1 cellular context compared by ENCODE assay signal in genomic region chr2:21033237-21034155, GRCh38.
TF ChIP-seq lines count a peak whose summit lies in the region.

No MANE protein-coding gene starts in this region.

TF ChIP-seq in HepG2, 621 proteins besides CTCF, POLR2A, EP300 and RAD21 (continued from another document and continues in another):
- TF ChIP-seq ZBTB40 (IDR thresholded peaks at IDR 0.05) (no peak), ZBTB40 (CRISPR knock-in tag; IDR thresholded peaks at IDR 0.05) (no peak), ZSCAN5A (CRISPR knock-in tag; IDR thresholded peaks at IDR 0.05; ENCODE audit: borderline replicate concordance) (no peak), ZFP91 (CRISPR knock-in tag; IDR thresholded peaks at IDR 0.05; ENCODE audit: borderline replicate concordance) (no peak), MAX (IDR thresholded peaks at IDR 0.05) (0 out of 2 replicates have a peak, but pooled peaks have one; percentile 18), RFXANK (CRISPR knock-in tag; IDR thresholded peaks at IDR 0.05) (no peak; the same call in 1 of the 2 replicates), RFX3 (CRISPR knock-in tag; IDR thresholded peaks at IDR 0.05) (no peak), ZNF761 (CRISPR knock-in tag; conservative IDR thresholded peaks at IDR 0.05) (no peak), TRAFD1 (CRISPR knock-in tag; IDR thresholded peaks at IDR 0.05; ENCODE audit: borderline replicate concordance) (no peak), ZSCAN9 (CRISPR knock-in tag; IDR thresholded peaks at IDR 0.05; ENCODE audit: borderline replicate concordance) (no peak), KLF16 (CRISPR knock-in tag; IDR thresholded peaks at IDR 0.05) (no peak; a peak in 1 of 4 replicates), ZNF441 (CRISPR knock-in tag; IDR thresholded peaks at IDR 0.05; ENCODE audit: borderline replicate concordance) (no peak), SPEN (CRISPR knock-in tag; IDR thresholded peaks at IDR 0.05; ENCODE audit: low read depth) (no peak), ZNF121 (CRISPR knock-in tag; IDR thresholded peaks at IDR 0.05) (no peak), MEIS2 (CRISPR knock-in tag; IDR thresholded peaks at IDR 0.05) (no peak), ZNF10 (CRISPR knock-in tag; IDR thresholded peaks at IDR 0.05; ENCODE audit: borderline replicate concordance, low read depth) (no peak), HINFP (CRISPR knock-in tag; IDR thresholded peaks at IDR 0.05; ENCODE audit: low read depth) (no peak), FOXA1 (IDR thresholded peaks at IDR 0.05) (no peak), FOXA1 (CRISPR knock-in tag; IDR thresholded peaks at IDR 0.05) (no peak), ZNF225 (CRISPR knock-in tag; IDR thresholded peaks at IDR 0.05) (no peak), SMC3 (IDR thresholded peaks at IDR 0.05; ENCODE audit: low read length) (no peak), PHF20 (CRISPR knock-in tag; IDR thresholded peaks at IDR 0.05) (no peak), KDM1A (CRISPR knock-in tag; IDR thresholded peaks at IDR 0.05) (no peak), DBP (CRISPR knock-in tag; IDR thresholded peaks at IDR 0.05; ENCODE audit: not compliant biosample characterization) (no peak), MATR3 (CRISPR knock-in tag; IDR thresholded peaks at IDR 0.05) (no peak), ARID2 (CRISPR knock-in tag; IDR thresholded peaks at IDR 0.05; ENCODE audit: borderline replicate concordance) (0 out of 2 replicates have a peak, but pooled peaks have one; percentile 65), SKIL (CRISPR knock-in tag; IDR thresholded peaks at IDR 0.05; ENCODE audit: borderline replicate concordance) (no peak), ZFP36L1 (CRISPR knock-in tag; IDR thresholded peaks at IDR 0.05) (no peak), YY1 (IDR thresholded peaks at IDR 0.05; ENCODE audit: insufficient read depth, insufficient replicate concordance, low read depth, low read length) (no peak), ZNF253 (CRISPR knock-in tag; IDR thresholded peaks at IDR 0.05; ENCODE audit: borderline replicate concordance) (no peak), FOXO4 (CRISPR knock-in tag; conservative IDR thresholded peaks at IDR 0.05) (no peak), PHF21A (CRISPR knock-in tag; IDR thresholded peaks at IDR 0.05) (no peak), POGK (CRISPR knock-in tag; conservative IDR thresholded peaks at IDR 0.05) (peak; percentile 40; the same call in 1 of the 2 replicates), ZNF781 (CRISPR knock-in tag; IDR thresholded peaks at IDR 0.05; ENCODE audit: borderline replicate concordance, not compliant biosample characterization) (no peak), ATM (IDR thresholded peaks at IDR 0.05; ENCODE audit: borderline replicate concordance) (no peak)
